Comparison of ENCODE assay signal across 11 cellular contexts in genomic region chr5:146338774-146339714, GRCh38. TPM values are rescaled to one million over a fixed set of nuclear protein-coding genes. Genes with fewer than 3 reads are reported as not detected.
DNase-seq lines count a peak whose midpoint lies in the region; ATAC-seq and TF ChIP-seq lines count a peak whose summit lies in the region.
"Had no signal": no experiment of that assay in that cellular context is flagged by ENCODE, and none has a peak within 500 bp of the region (broad histone marks: within the 10 kb centered on the region; RNA-seq: fewer than 3 reads in every experiment).

Gene POU4F3 (plus strand): TSS chr5:146338839. CDS start chr5:146339113, 274 bp downstream.

- H3K4ac ChIP-seq in neuronal stem cell (ENCODE audit: low read length), result no peak within 1 kb of the TSS

- H3K9me3 ChIP-seq in HUES6 (ENCODE audit: control insufficient read depth, insufficient read depth, low read depth, low read length) (no peaks in the 10 kb centered on the region), neuronal stem cell (replicated peaks in 1 of 2; ENCODE audit: control insufficient read depth in 2 of 2, insufficient read depth in 1 of 2, low read depth in 1 of 2, low read length in 2 of 2) (peaks cover 0 to 2% of the 10 kb centered on the region in 2 donors)

- DNase-seq in activated CD4-positive, alpha-beta T cell treated with anti-CD3 and anti-CD28 coated beads, Interleukin-2, amount 10 ng/mL, durations not matched to agents 24 days and 14 days, result no peak
- DNase-seq in activated CD4-positive, alpha-beta T cell treated with anti-CD3 and anti-CD28 coated beads, Interleukin-2, amount 50 U/mL, for 48 hours, result no peak
- DNase-seq in neuronal stem cell (ENCODE audit: low spot score) (no peak), mesenteric fat pad (ENCODE audit: low spot score) (no peak), left lobe of liver (ENCODE audit: low spot score) (no peak)
- DNase-seq: MM.1S; naive thymus-derived CD8-positive, alpha-beta T cell had no signal

- peaks cover 3% of the 10 kb centered on the region for H3K4me1 Mint-ChIP-seq in activated CD4-positive, alpha-beta T cell treated with anti-CD3 and anti-CD28 coated beads, Interleukin-2, amount 10 ng/mL, durations not matched to agents 24 days and 14 days
- peaks cover 31% of the 10 kb centered on the region for H3K4me1 Mint-ChIP-seq in brain

- no peak for TF ChIP-seq CTCF in brain (conservative IDR thresholded peaks at IDR 0.05)

- H3K79me1 ChIP-seq in neuronal stem cell (ENCODE audit: low read depth, low read length), result no peaks in the 10 kb centered on the region

- H3K4me1 ChIP-seq in HUES6 (ENCODE audit: control insufficient read depth, insufficient read depth, low read length), result peaks cover 40% of the 10 kb centered on the region
- H3K4me1 ChIP-seq in neuronal stem cell (ENCODE audit: control insufficient read depth in 2 of 2, insufficient read depth in 1 of 2, low read depth in 1 of 2, low read length in 2 of 2), result peaks cover 0 to 2% of the 10 kb centered on the region in 2 donors

- peak within 1 kb of the TSS; percentile 15 for H3K18ac ChIP-seq in neuronal stem cell (ENCODE audit: low read length)

- intact Hi-C loops in activated CD4-positive, alpha-beta T cell treated with anti-CD3 and anti-CD28 coated beads, Interleukin-2, amount 10 ng/mL, durations not matched to agents 24 days and 14 days (cut with micrococcal nuclease), result no loop called here

- H2AK5ac ChIP-seq in neuronal stem cell (ENCODE audit: low read depth, low read length), result no peak within 1 kb of the TSS

- H3K27ac ChIP-seq in HUES6 (ENCODE audit: low read depth, low read length) (no peak within 1 kb of the TSS), neuronal stem cell (replicated peaks; ENCODE audit: low read length) (no peak within 1 kb of the TSS)

- H2AFZ ChIP-seq in neuronal stem cell (ENCODE audit: low read length), result peak within 1 kb of the TSS; percentile 42

- peaks cover 9% of the 10 kb centered on the region for H3K9me3 Mint-ChIP-seq in activated CD4-positive, alpha-beta T cell treated with anti-CD3 and anti-CD28 coated beads, Interleukin-2, amount 10 ng/mL, durations not matched to agents 24 days and 14 days
- peaks cover 0 to 12% (median 0%) of the 10 kb centered on the region in 5 experiments for H3K9me3 Mint-ChIP-seq in brain

- ATAC-seq in left lobe of liver (no peak), GM18907 (IDR thresholded peaks at IDR 0.05; ENCODE audit: unreplicated experiment) (no peak)
- ATAC-seq: naive thymus-derived CD8-positive, alpha-beta T cell had no signal

- no peaks in the 10 kb centered on the region for H3K36me3 ChIP-seq in HUES6 (ENCODE audit: control insufficient read depth, insufficient read depth, low read length)
- H3K36me3 ChIP-seq in neuronal stem cell (replicated peaks in 1 of 2; ENCODE audit: control insufficient read depth in 2 of 2, insufficient read depth in 2 of 2, low read length in 2 of 2), result no peaks in the 10 kb centered on the region

- no peak within 1 kb of the TSS for H2BK15ac ChIP-seq in neuronal stem cell (ENCODE audit: low read length)

- H2BK120ac ChIP-seq in neuronal stem cell (ENCODE audit: low read depth, low read length), result no peak within 1 kb of the TSS

- H3K9ac ChIP-seq in HUES6 (ENCODE audit: low read length), result no peak within 1 kb of the TSS
- H3K9ac ChIP-seq in neuronal stem cell (ENCODE audit: low read depth, low read length, poor library complexity), result peak within 1 kb of the TSS; percentile 37

- H4K8ac ChIP-seq in neuronal stem cell (ENCODE audit: low read depth, low read length), result no peak within 1 kb of the TSS

- H3K36me3 Mint-ChIP-seq in activated CD4-positive, alpha-beta T cell treated with anti-CD3 and anti-CD28 coated beads, Interleukin-2, amount 10 ng/mL, durations not matched to agents 24 days and 14 days (ENCODE audit: low read depth), result peaks cover 4% of the 10 kb centered on the region
- H3K36me3 Mint-ChIP-seq in brain, result no peaks in the 10 kb centered on the region

- peak within 1 kb of the TSS; percentile 59 for H3K4me3 ChIP-seq in HUES6 (ENCODE audit: low read depth, low read length)
- peak within 1 kb of the TSS in 1 of 2 donors; percentile 60 for H3K4me3 ChIP-seq in neuronal stem cell (ENCODE audit: low read length in 2 of 2)

- H3K27ac Mint-ChIP-seq in activated CD4-positive, alpha-beta T cell treated with anti-CD3 and anti-CD28 coated beads, Interleukin-2, amount 10 ng/mL, durations not matched to agents 24 days and 14 days, result peak within 1 kb of the TSS; percentile 53
- H3K27ac Mint-ChIP-seq in brain, result no peak within 1 kb of the TSS
- H3K27ac Mint-ChIP-seq: naive thymus-derived CD8-positive, alpha-beta T cell had no signal

- peaks cover 100% of the 10 kb centered on the region for H3K27me3 ChIP-seq in HUES6 (ENCODE audit: control insufficient read depth, insufficient read depth, low read length)
- H3K27me3 ChIP-seq in neuronal stem cell (ENCODE audit: control insufficient read depth in 3 of 3, insufficient read depth in 3 of 3, low read depth in 1 of 3, low read length in 3 of 3), result peaks cover 57 to 98% (median 97%) of the 10 kb centered on the region in 3 experiments

- H3K23ac ChIP-seq in neuronal stem cell (ENCODE audit: low read depth, low read length, poor library complexity), result peak within 1 kb of the TSS; percentile 90

- H3K14ac ChIP-seq in neuronal stem cell (ENCODE audit: low read length), result no peak within 1 kb of the TSS

- H4K91ac ChIP-seq in neuronal stem cell (ENCODE audit: low read depth, low read length, poor library complexity), result no peak within 1 kb of the TSS

- no peak within 1 kb of the TSS for H2BK5ac ChIP-seq in neuronal stem cell (ENCODE audit: low read length)

- no CpG with 5 or more reads among the region's 70 CpGs for WGBS in neuronal stem cell (ENCODE audit: extremely low coverage in 2 of 2, insufficient read length in 2 of 2, insufficient replicate concordance in 1 of 2), 2 donors

- peak within 1 kb of the TSS; percentile 57 for H3K4me2 ChIP-seq in neuronal stem cell (ENCODE audit: insufficient read depth, low read length, poor library complexity, severe bottlenecking)

- H3K27me3 Mint-ChIP-seq in activated CD4-positive, alpha-beta T cell treated with anti-CD3 and anti-CD28 coated beads, Interleukin-2, amount 10 ng/mL, durations not matched to agents 24 days and 14 days, result peaks cover 87% of the 10 kb centered on the region
- peaks cover 100% of the 10 kb centered on the region for H3K27me3 Mint-ChIP-seq in brain

- no peak within 1 kb of the TSS for H3K4me3 Mint-ChIP-seq in activated CD4-positive, alpha-beta T cell treated with anti-CD3 and anti-CD28 coated beads, Interleukin-2, amount 10 ng/mL, durations not matched to agents 24 days and 14 days
- peak within 1 kb of the TSS; percentile 75 to 81 (median 80) for H3K4me3 Mint-ChIP-seq in brain

- H2BK12ac ChIP-seq in neuronal stem cell (ENCODE audit: low read length), result no peak within 1 kb of the TSS

RNA-seq across cellular contexts. Expression of gene POU4F3, which starts in this region (rescaled TPM):
- 0.14 TPM in 2 replicates for total RNA-seq in activated CD4-positive, alpha-beta T cell treated with anti-CD3 and anti-CD28 coated beads, Interleukin-2, amount 10 ng/mL, durations not matched to agents 24 days and 14 days
- polyA plus RNA-seq in brain (ENCODE audit: insufficient read depth, low read depth, low replicate concordance), result 0.17 TPM
- 0.06 TPM for polyA plus RNA-seq in neuronal stem cell (2013, experiment 1 of 2)
- 0.04 TPM for polyA plus RNA-seq in neuronal stem cell (2013, experiment 2 of 2)
- not detected for total RNA-seq in mesenteric fat pad
- total RNA-seq in left lobe of liver, result not detected
- total RNA-seq: smooth muscle cell had no signal
- polyA plus RNA-seq: smooth muscle cell had no signal
